ENCODE assay signal across 18 cellular contexts in the genomic region with DNA sequence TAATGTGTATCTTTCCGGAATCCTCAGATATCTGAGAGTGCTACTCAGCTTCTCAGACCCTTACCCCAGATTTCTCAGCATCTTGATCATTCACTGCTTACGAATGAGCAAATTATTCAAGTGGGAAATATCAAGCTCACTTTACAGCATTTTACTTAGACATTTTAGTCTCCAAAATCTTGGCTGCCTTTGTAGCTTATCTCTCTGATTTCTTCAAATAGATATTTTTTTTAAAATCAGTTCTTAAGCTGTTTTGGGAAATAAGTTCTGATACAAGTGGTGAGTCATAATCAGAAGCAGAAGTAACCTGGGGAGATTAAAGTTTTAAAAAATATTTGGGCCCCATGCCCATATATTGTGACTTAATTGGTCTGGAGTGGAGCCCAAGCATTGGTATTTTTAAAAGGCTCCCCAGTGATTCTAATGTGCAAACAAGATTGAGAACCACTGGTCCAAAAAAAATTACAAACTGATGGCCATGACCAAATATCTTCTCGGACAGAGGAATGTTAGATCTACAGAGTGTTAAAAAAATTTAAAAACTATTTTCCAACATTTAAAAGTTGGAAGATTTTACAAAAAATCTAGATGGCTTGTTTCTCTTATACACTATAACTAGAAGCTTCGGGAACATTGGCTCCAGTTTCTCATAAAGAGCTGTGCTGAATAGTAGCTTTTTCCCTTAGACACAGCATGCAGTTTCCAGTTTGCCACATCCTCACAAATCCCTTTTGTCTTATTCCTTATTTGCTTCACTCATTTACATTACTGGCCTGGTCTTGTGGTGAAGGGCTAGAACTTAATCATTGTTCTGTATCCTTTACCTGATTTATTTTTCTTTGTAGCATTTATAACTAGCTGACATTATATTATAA.
"Had no signal": no experiment of that assay in that cellular context is flagged by ENCODE, and none has a peak within 500 bp of the region (broad histone marks: within the 10 kb centered on the region; RNA-seq: fewer than 3 reads in every experiment).

No MANE protein-coding gene starts in this region.

- H3K4me3 ChIP-seq: cardiac muscle cell, colonic mucosa, mucosa of descending colon, right atrium auricular region, smooth muscle cell, suprapubic skin, upper lobe of right lung had no signal

- H3K4me1 ChIP-seq: colonic mucosa, right atrium auricular region, suprapubic skin, upper lobe of right lung had no signal

- DNase-seq: activated naive CD8-positive, alpha-beta T cell treated with anti-CD3 and anti-CD28 coated beads for 36 hours; aorta; colonic mucosa; foreskin melanocyte; immature natural killer cell; left cardiac atrium; mucosa of descending colon; naive thymus-derived CD4-positive, alpha-beta T cell; posterior cingulate gyrus; T-helper 9 cell; upper lobe of right lung had no signal

- H3K27ac Mint-ChIP-seq: activated naive CD8-positive, alpha-beta T cell treated with anti-CD3 and anti-CD28 coated beads for 36 hours; activated T-helper 1 cell treated with anti-CD3 and anti-CD28 coated beads, Interleukin-12 subunit alpha, Interleukin-12 subunit beta, Interleukin-2, Interleukin-4 antibody, amounts not matched to agents 30 ng/mL and 10 ng/mL and 1 ng/mL, durations not matched to agents 14 hours and 24 hours and 36 hours; immature natural killer cell; naive thymus-derived CD4-positive, alpha-beta T cell; stimulated activated naive CD8-positive, alpha-beta T cell treated with anti-CD3 and anti-CD28 coated beads, Interleukin-15, Interleukin-2, amounts not matched to agents 100 ng/mL and 50 ng/mL, for 24 hours had no signal

- H3K36me3 ChIP-seq: cardiac muscle cell, colonic mucosa, right atrium auricular region, suprapubic skin, upper lobe of right lung had no signal

- H3K27ac ChIP-seq: cardiac muscle cell, colonic mucosa, right atrium auricular region, suprapubic skin, upper lobe of right lung had no signal

- H3K9me3 ChIP-seq: colonic mucosa, upper lobe of right lung had no signal

- H3K27me3 ChIP-seq: cardiac muscle cell, colonic mucosa, right atrium auricular region, suprapubic skin, upper lobe of right lung had no signal

- H3K4me1 Mint-ChIP-seq: activated naive CD8-positive, alpha-beta T cell treated with anti-CD3 and anti-CD28 coated beads for 36 hours; immature natural killer cell had no signal

- H3K4me3 Mint-ChIP-seq: activated naive CD8-positive, alpha-beta T cell treated with anti-CD3 and anti-CD28 coated beads for 36 hours; activated T-helper 1 cell treated with anti-CD3 and anti-CD28 coated beads, Interleukin-12 subunit alpha, Interleukin-12 subunit beta, Interleukin-2, Interleukin-4 antibody, amounts not matched to agents 30 ng/mL and 10 ng/mL and 1 ng/mL, durations not matched to agents 14 hours and 24 hours and 36 hours; immature natural killer cell; naive thymus-derived CD4-positive, alpha-beta T cell; stimulated activated naive CD8-positive, alpha-beta T cell treated with anti-CD3 and anti-CD28 coated beads, Interleukin-15, Interleukin-2, amounts not matched to agents 100 ng/mL and 50 ng/mL, for 24 hours had no signal

- H3K4me2 ChIP-seq: smooth muscle cell had no signal

- ATAC-seq: esophagus mucosa; left cardiac atrium; mucosa of descending colon; naive thymus-derived CD4-positive, alpha-beta T cell; upper lobe of right lung had no signal
